ENCODE assay signal across 8 cellular contexts in the genomic region with DNA sequence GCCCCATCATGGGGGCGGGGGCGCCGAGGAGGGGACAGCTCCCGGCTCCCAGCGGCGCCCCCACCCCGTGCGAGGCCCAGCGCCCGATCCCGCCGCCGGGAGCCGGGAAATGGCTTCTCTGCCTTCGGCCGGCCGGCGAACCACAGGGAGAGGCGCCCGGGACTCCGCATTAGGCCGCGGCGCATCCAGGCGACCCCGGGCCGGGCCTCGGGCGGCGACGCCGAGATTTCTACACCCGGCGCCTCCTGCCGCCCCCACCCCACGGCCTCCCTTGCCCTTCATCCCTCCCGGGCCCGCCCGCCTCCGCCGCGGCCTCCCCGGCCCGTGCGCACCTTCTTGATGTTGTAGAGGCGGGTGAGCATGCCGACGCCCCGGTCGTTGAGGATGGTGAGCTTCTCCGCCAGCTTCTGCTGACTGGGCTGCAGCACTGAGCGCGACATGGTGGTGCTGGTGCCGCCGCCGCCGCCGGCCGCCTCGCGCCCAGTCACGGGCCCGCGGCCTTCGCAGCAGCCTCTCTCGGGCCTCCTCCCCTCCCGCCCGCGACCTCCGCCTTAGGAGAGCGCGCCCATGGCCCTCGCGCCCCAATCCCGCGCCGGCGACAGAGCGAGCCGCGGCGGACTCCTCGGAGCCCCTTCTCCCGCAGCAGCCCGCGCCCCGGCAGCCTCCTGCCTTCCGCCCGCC. TPM values are rescaled to one million over a fixed set of nuclear protein-coding genes. Genes with fewer than 3 reads are reported as not detected.
DNase-seq lines count a peak whose midpoint lies in the region; ATAC-seq and TF ChIP-seq lines count a peak whose summit lies in the region.

No MANE protein-coding gene starts in this region.

- TF ChIP-seq POLR2A in body of pancreas (IDR thresholded peaks at IDR 0.05) = no peak

- peak overlapping the region; percentile 87 to 92 (median 88) for H3K9ac ChIP-seq in skeletal muscle tissue (ENCODE audit: low read depth in 1 of 3, low read length in 3 of 3)

- intact Hi-C loops in body of pancreas (cut with DNase I) = no loop called here

- ATAC-seq in GM18858 (IDR thresholded peaks at IDR 0.05; ENCODE audit: unreplicated experiment) = peak; percentile 6
- ATAC-seq in HG03039 (IDR thresholded peaks at IDR 0.05; ENCODE audit: unreplicated experiment) = peak; percentile 38
- peak; percentile 56 for ATAC-seq in body of pancreas

- no peaks in the 10 kb centered on the region for H3K36me3 Mint-ChIP-seq in T-helper 2 cell treated with Interferon-gamma antibody and Interleukin-4, amounts not matched to agents 5 μg/mL and 100 μg/mL, for 36 hours (ENCODE audit: low read depth)

- H3K27ac ChIP-seq in body of pancreas = peak overlapping the region; percentile 91 to 99 (median 96)
- H3K27ac ChIP-seq in skeletal muscle tissue (ENCODE audit: low read depth, low read length) = peak overlapping the region; percentile 94

- no peaks in the 10 kb centered on the region for H3K9me3 Mint-ChIP-seq in T-helper 2 cell treated with Interferon-gamma antibody and Interleukin-4, amounts not matched to agents 5 μg/mL and 100 μg/mL, for 36 hours

- H3K4me1 ChIP-seq in body of pancreas (peaks cover 41% of the 10 kb centered on the region), skeletal muscle tissue (ENCODE audit: control insufficient read depth in 3 of 3, insufficient read depth in 3 of 3, low read length in 3 of 3) (peaks cover 17 to 30% (median 24%) of the 10 kb centered on the region in 3 donors)

- H3K27me3 ChIP-seq in body of pancreas = no peaks in the 10 kb centered on the region
- H3K27me3 ChIP-seq in skeletal muscle tissue (ENCODE audit: control insufficient read depth in 3 of 3, insufficient read depth in 3 of 3, low read length in 3 of 3) = no peaks in the 10 kb centered on the region

- no peak for TF ChIP-seq CTCF in body of pancreas (IDR thresholded peaks at IDR 0.05)

- H3K4me1 Mint-ChIP-seq in T-helper 2 cell treated with Interferon-gamma antibody and Interleukin-4, amounts not matched to agents 5 μg/mL and 100 μg/mL, for 36 hours (ENCODE audit: low read depth) = peaks cover 24% of the 10 kb centered on the region

- peaks cover 83% of the 10 kb centered on the region for H3K27me3 Mint-ChIP-seq in T-helper 2 cell treated with Interferon-gamma antibody and Interleukin-4, amounts not matched to agents 5 μg/mL and 100 μg/mL, for 36 hours (ENCODE audit: low read depth)

- WGBS in body of pancreas, 2 donors = 0 to 2% methylated on average over 33 to 83 of the region's 89 CpGs

- DNase-seq in AG20443 (ENCODE audit: low spot score) (peak; percentile 44), SK-N-DZ (ENCODE audit: low spot score) (peak; percentile 67), body of pancreas (peak in 1 of 4 donors; percentile 58)
- DNase-seq in T-helper 2 cell treated with Interferon-gamma antibody and Interleukin-4, amounts not matched to agents 5 μg/mL and 100 μg/mL, for 36 hours (ENCODE audit: low spot score) = no peak

- H3K4me3 ChIP-seq in body of pancreas = peak overlapping the region; percentile 42 to 79
- H3K4me3 ChIP-seq in iPS-18c (ENCODE audit: insufficient read depth, low read depth, low read length) = peak overlapping the region; percentile 57
- H3K4me3 ChIP-seq in skeletal muscle tissue (ENCODE audit: low read length in 3 of 3) = peak overlapping the region; percentile 75 to 92 (median 77)

- no peaks in the 10 kb centered on the region for H3K36me3 ChIP-seq in body of pancreas (replicated peaks in 1 of 2; ENCODE audit: insufficient read depth in 1 of 2, low read depth in 2 of 2)
- no peaks in the 10 kb centered on the region for H3K36me3 ChIP-seq in skeletal muscle tissue (ENCODE audit: control insufficient read depth in 3 of 3, insufficient read depth in 3 of 3, low read length in 3 of 3)

- H3K9me3 ChIP-seq in body of pancreas (no peaks in the 10 kb centered on the region), iPS-18c (ENCODE audit: control insufficient read depth, insufficient read depth, low read length) (no peaks in the 10 kb centered on the region), skeletal muscle tissue (ENCODE audit: control insufficient read depth in 3 of 3, low read length in 3 of 3) (no peaks in the 10 kb centered on the region)

- H3K4me3 Mint-ChIP-seq in T-helper 2 cell treated with Interferon-gamma antibody and Interleukin-4, amounts not matched to agents 5 μg/mL and 100 μg/mL, for 36 hours = no peak overlapping the region

- H3K27ac Mint-ChIP-seq in T-helper 2 cell treated with Interferon-gamma antibody and Interleukin-4, amounts not matched to agents 5 μg/mL and 100 μg/mL, for 36 hours = no peak overlapping the region

RNA-seq across cellular contexts. Expression of gene NCKAP1, which starts 0.5 kb away (rescaled TPM):
- polyA plus RNA-seq in SK-N-DZ (2014; cell fraction: cytosol; rRNA removed) = 81.2 and 115 TPM in 2 replicates
- 66.9 and 90.6 TPM in 2 replicates for polyA plus RNA-seq in SK-N-DZ (2014; cell fraction: nucleus; rRNA removed)
- total RNA-seq in body of pancreas (10 to 100 TPM; 19.8 to 59.9 TPM), skeletal muscle tissue (83.0 TPM)

RNA-seq across cellular contexts. Expression of gene DUSP19, which starts 40.7 kb away (rescaled TPM):
- 3.9 and 6.1 TPM in 2 replicates for polyA plus RNA-seq in SK-N-DZ (2014; cell fraction: cytosol; rRNA removed)
- 0.83 and 2.5 TPM in 2 replicates for polyA plus RNA-seq in SK-N-DZ (2014; cell fraction: nucleus; rRNA removed)
- 1 to 10 TPM; 1.6 to 2.0 TPM for total RNA-seq in body of pancreas
- total RNA-seq in skeletal muscle tissue = 2.1 TPM

Comparison
In these comparisons a context has a peak if more than half of its experiments do, and no peak if none do; other contexts are left out.
1. ATAC-seq: peak in every context shown above with its lines; median percentile 56 in body of pancreas; 38 in HG03039; 6 in GM18858.